ENCODE assay signal across 29 cellular contexts in genomic region chr5:5765066-5765465, GRCh38.
"Had no signal": no experiment of that assay in that cellular context is flagged by ENCODE, and none has a peak within 500 bp of the region (broad histone marks: within the 10 kb centered on the region; RNA-seq: fewer than 3 reads in every experiment).

No MANE protein-coding gene starts in this region.

- H3K9me3 ChIP-seq: ovary, psoas muscle, right lobe of liver, sigmoid colon, suprapubic skin, testis, upper lobe of right lung, uterus had no signal

- H3K36me3 Mint-ChIP-seq: natural killer cell; neural progenitor cell; stimulated activated effector memory CD8-positive, alpha-beta T cell treated with anti-CD3 and anti-CD28 coated beads, Interleukin-12 subunit alpha, Interleukin-12 subunit beta, amount 100 ng/mL, for 72 hours; type B pancreatic cell had no signal

- H3K79me2 ChIP-seq: parathyroid adenoma had no signal

- H3K4me3 ChIP-seq: neural progenitor cell, ovary, psoas muscle, right lobe of liver, sigmoid colon, suprapubic skin, testis, tibial nerve, upper lobe of right lung, uterus had no signal

- H3K27me3 ChIP-seq: neural progenitor cell, ovary, right lobe of liver, sigmoid colon, suprapubic skin, testis, tibial nerve, upper lobe of right lung, uterus had no signal

- H3K27ac Mint-ChIP-seq: naive thymus-derived CD4-positive, alpha-beta T cell; natural killer cell; nephron; neural progenitor cell; progenitor cell of endocrine pancreas; stimulated activated effector memory CD8-positive, alpha-beta T cell treated with anti-CD3 and anti-CD28 coated beads, Interleukin-12 subunit alpha, Interleukin-12 subunit beta, amount 100 ng/mL, for 72 hours; stimulated activated naive CD8-positive, alpha-beta T cell treated with anti-CD3 and anti-CD28 coated beads, Interleukin-15, amount 100 ng/mL, for 72 hours; type B pancreatic cell had no signal

- FAIRE-seq: small intestine had no signal

- ATAC-seq: naive thymus-derived CD4-positive, alpha-beta T cell; natural killer cell; psoas muscle; right cardiac atrium; right lobe of liver; stimulated activated effector memory CD8-positive, alpha-beta T cell treated with anti-CD3 and anti-CD28 coated beads, Interleukin-12 subunit alpha, Interleukin-12 subunit beta, amount 100 ng/mL, for 72 hours; stimulated activated naive CD8-positive, alpha-beta T cell treated with anti-CD3 and anti-CD28 coated beads, Interleukin-15, amount 100 ng/mL, for 72 hours; stimulated activated naive CD8-positive, alpha-beta T cell treated with anti-CD3 and anti-CD28 coated beads, Interleukin-15, Interleukin-2, amounts not matched to agents 100 U/mL and 50 U/mL, for 24 hours; upper lobe of right lung had no signal

- DNase-seq: naive thymus-derived CD4-positive, alpha-beta T cell; natural killer cell; occipital lobe; ovary; posterior cingulate gyrus; psoas muscle; right cardiac atrium; right lobe of liver; sigmoid colon; small intestine; stimulated activated CD4-positive, alpha-beta T cell treated with anti-CD3 and anti-CD28 coated beads, Interleukin-15, amount 100 ng/mL, for 24 hours; stimulated activated CD4-positive, alpha-beta T cell treated with anti-CD3 and anti-CD28 coated beads, Interleukin-2, amount 100 ng/mL, for 24 hours; stimulated activated CD4-positive, alpha-beta T cell treated with anti-CD3 and anti-CD28 coated beads, Interleukin-2, amount 100 ng/mL, for 48 hours; stimulated activated CD4-positive, alpha-beta T cell treated with anti-CD3 and anti-CD28 coated beads, Interleukin-4, amount 100 ng/mL, for 24 hours; stimulated activated naive CD4-positive, alpha-beta T cell; stimulated activated naive CD8-positive, alpha-beta T cell treated with anti-CD3 and anti-CD28 coated beads, Interleukin-15, amount 100 ng/mL, for 72 hours; stimulated activated naive CD8-positive, alpha-beta T cell treated with anti-CD3 and anti-CD28 coated beads, Interleukin-15, Interleukin-2, amounts not matched to agents 100 U/mL and 50 U/mL, for 24 hours; substantia nigra; testis; upper lobe of right lung; uterus had no signal

- H3K27ac ChIP-seq: neural progenitor cell, ovary, parathyroid adenoma, psoas muscle, right lobe of liver, sigmoid colon, suprapubic skin, testis, tibial nerve, upper lobe of right lung, uterus had no signal

- H3K4me2 ChIP-seq: neural progenitor cell had no signal

- H3K36me3 ChIP-seq: neural progenitor cell, ovary, right lobe of liver, sigmoid colon, suprapubic skin, tibial nerve, upper lobe of right lung, uterus had no signal

- H3K9me3 Mint-ChIP-seq: nephron; neural progenitor cell; stimulated activated effector memory CD8-positive, alpha-beta T cell treated with anti-CD3 and anti-CD28 coated beads, Interleukin-12 subunit alpha, Interleukin-12 subunit beta, amount 100 ng/mL, for 72 hours; stimulated activated naive CD8-positive, alpha-beta T cell treated with anti-CD3 and anti-CD28 coated beads, Interleukin-15, amount 100 ng/mL, for 72 hours; type B pancreatic cell had no signal

- H3K4me1 ChIP-seq: neural progenitor cell, parathyroid adenoma, psoas muscle, suprapubic skin, testis, tibial nerve, upper lobe of right lung, uterus had no signal

- H3K4me3 Mint-ChIP-seq: naive thymus-derived CD4-positive, alpha-beta T cell; natural killer cell; nephron; neural progenitor cell; stimulated activated effector memory CD8-positive, alpha-beta T cell treated with anti-CD3 and anti-CD28 coated beads, Interleukin-12 subunit alpha, Interleukin-12 subunit beta, amount 100 ng/mL, for 72 hours; stimulated activated naive CD8-positive, alpha-beta T cell treated with anti-CD3 and anti-CD28 coated beads, Interleukin-15, amount 100 ng/mL, for 72 hours; type B pancreatic cell had no signal

- H3K4me1 Mint-ChIP-seq: naive thymus-derived CD4-positive, alpha-beta T cell; natural killer cell; neural progenitor cell; stimulated activated effector memory CD8-positive, alpha-beta T cell treated with anti-CD3 and anti-CD28 coated beads, Interleukin-12 subunit alpha, Interleukin-12 subunit beta, amount 100 ng/mL, for 72 hours; stimulated activated naive CD8-positive, alpha-beta T cell treated with anti-CD3 and anti-CD28 coated beads, Interleukin-15, amount 100 ng/mL, for 72 hours had no signal

- H3K9ac ChIP-seq: neural progenitor cell, parathyroid adenoma had no signal

- H2AFZ ChIP-seq: neural progenitor cell, parathyroid adenoma had no signal
